ENCODE assay signal across 34 cellular contexts in the genomic region with DNA sequence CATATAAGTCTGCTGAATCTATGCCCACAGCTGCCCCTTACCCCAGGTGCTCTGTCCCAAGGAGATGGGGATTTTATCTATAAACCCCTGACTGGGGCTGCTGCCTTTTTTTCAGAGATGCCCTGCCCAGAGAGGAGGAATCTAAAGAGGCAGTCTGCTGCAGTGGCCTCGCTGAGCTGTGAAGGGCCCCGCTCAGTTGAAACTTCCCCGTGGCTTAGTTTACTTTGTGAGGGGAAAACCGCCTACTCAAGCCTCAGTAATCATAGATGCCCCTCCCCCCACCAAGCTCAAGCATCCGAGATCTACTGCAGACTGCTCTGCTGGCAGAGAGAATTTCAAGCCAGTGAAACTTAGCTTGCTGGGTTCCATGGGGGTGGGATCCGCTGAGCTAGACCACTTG. TPM values are rescaled to one million over a fixed set of nuclear protein-coding genes. Genes with fewer than 3 reads are reported as not detected.
"Had no signal": no experiment of that assay in that cellular context is flagged by ENCODE, and none has a peak within 500 bp of the region (broad histone marks: within the 10 kb centered on the region; RNA-seq: fewer than 3 reads in every experiment).

No MANE protein-coding gene starts in this region.

- H3K9me3 ChIP-seq: suprapubic skin had no signal

- H3K79me2 ChIP-seq: parathyroid adenoma had no signal

- H3K9me3 Mint-ChIP-seq: natural killer cell treated with Interleukin-12 subunit alpha and Interleukin-12 subunit beta and Interleukin-15 and Interleukin-18, amount 100 ng/mL, for 72 hours; stimulated activated naive CD8-positive, alpha-beta T cell treated with anti-CD3 and anti-CD28 coated beads, Interleukin-15, amount 100 ng/mL, for 72 hours had no signal

- H3K36me3 ChIP-seq: esophagus muscularis mucosa, gastroesophageal sphincter, heart left ventricle, lower lobe of right lung, suprapubic skin had no signal

- H3K4me1 ChIP-seq: foreskin keratinocyte, parathyroid adenoma, suprapubic skin had no signal

- H3K27ac ChIP-seq: esophagus muscularis mucosa, foreskin keratinocyte, gastroesophageal sphincter, heart left ventricle, lower lobe of right lung, parathyroid adenoma, suprapubic skin had no signal

- H3K4me3 ChIP-seq: esophagus muscularis mucosa, gastroesophageal sphincter, heart left ventricle, lower lobe of right lung, smooth muscle cell, suprapubic skin had no signal

- H3K9ac ChIP-seq: parathyroid adenoma had no signal

- ATAC-seq: foreskin keratinocyte; gastroesophageal sphincter; heart left ventricle; left colon; left ventricle myocardium superior; lower lobe of right lung; natural killer cell treated with Interleukin-12 subunit alpha and Interleukin-12 subunit beta and Interleukin-15 and Interleukin-18, amount 100 ng/mL, for 72 hours; sciatic nerve; stimulated activated naive CD8-positive, alpha-beta T cell treated with anti-CD3 and anti-CD28 coated beads, Interleukin-15, amount 100 ng/mL, for 72 hours had no signal

- DNase-seq: effector memory CD4-positive, alpha-beta T cell; foreskin keratinocyte; heart left ventricle; hippocampal formation; immature natural killer cell; islet precursor cell; kidney glomerular epithelial cell; left colon; left ventricle myocardium superior; lower lobe of right lung; stimulated activated CD4-positive, alpha-beta T cell treated with anti-CD3 and anti-CD28 coated beads, Interleukin-12 subunit alpha, Interleukin-12 subunit beta, amount 100 ng/mL, for 4 hours; stimulated activated CD4-positive, alpha-beta T cell treated with anti-CD3 and anti-CD28 coated beads, Interleukin-1b, Interleukin-23, amount 100 ng/mL, for 48 hours; stimulated activated CD4-positive, alpha-beta T cell treated with anti-CD3 and anti-CD28 coated beads, Interleukin-4, amount 100 ng/mL, for 1 hour; stimulated activated CD8-positive, alpha-beta memory T cell treated with anti-CD3 and anti-CD28 coated beads, Interleukin-4, amount 100 ng/mL, for 48 hours; stimulated activated naive CD4-positive, alpha-beta T cell; stimulated activated naive CD8-positive, alpha-beta T cell treated with anti-CD3 and anti-CD28 coated beads, Interleukin-15, amount 100 ng/mL, for 72 hours; trophoblast cell had no signal

- H3K36me3 Mint-ChIP-seq: immature natural killer cell; natural killer cell treated with Interleukin-12 subunit alpha and Interleukin-12 subunit beta and Interleukin-15 and Interleukin-18, amount 100 ng/mL, for 72 hours had no signal

- H3K27ac Mint-ChIP-seq: immature natural killer cell; natural killer cell treated with Interleukin-12 subunit alpha and Interleukin-12 subunit beta and Interleukin-15 and Interleukin-18, amount 100 ng/mL, for 72 hours; progenitor cell of endocrine pancreas; stimulated activated naive CD8-positive, alpha-beta T cell treated with anti-CD3 and anti-CD28 coated beads, Interleukin-15, amount 100 ng/mL, for 72 hours had no signal

- H3K4me3 Mint-ChIP-seq: immature natural killer cell; natural killer cell treated with Interleukin-12 subunit alpha and Interleukin-12 subunit beta and Interleukin-15 and Interleukin-18, amount 100 ng/mL, for 72 hours; neural crest cell; stimulated activated naive CD8-positive, alpha-beta T cell treated with anti-CD3 and anti-CD28 coated beads, Interleukin-15, amount 100 ng/mL, for 72 hours had no signal

- H3K4me1 Mint-ChIP-seq: neural crest cell had no signal

- H2AFZ ChIP-seq: parathyroid adenoma had no signal

- H3K4me2 ChIP-seq: smooth muscle cell had no signal

- FAIRE-seq: colon, endothelial cell of umbilical vein had no signal

RNA-seq across cellular contexts. Expression of a gene that starts 7.4 kb away (rescaled TPM):
- total RNA-seq: cerebellum; endothelial cell of umbilical vein; epithelial cell of proximal tubule; esophagus muscularis mucosa; fibroblast of lung; foreskin keratinocyte; gastroesophageal sphincter; heart left ventricle; left colon; left ventricle myocardium superior; lower lobe of right lung; mononuclear cell; natural killer cell treated with Interleukin-12 subunit alpha and Interleukin-12 subunit beta and Interleukin-15 and Interleukin-18, amount 100 ng/mL, for 72 hours; neural crest cell; osteoblast; progenitor cell of endocrine pancreas; sciatic nerve; smooth muscle cell; suprapubic skin; urinary bladder had no signal
- polyA plus RNA-seq: endothelial cell of umbilical vein, fibroblast of lung, foreskin keratinocyte, heart left ventricle, immature natural killer cell, smooth muscle cell, urinary bladder had no signal

RNA-seq across cellular contexts. Expression of a gene that starts 36.3 kb away (rescaled TPM):
- total RNA-seq: cerebellum; endothelial cell of umbilical vein; epithelial cell of proximal tubule; esophagus muscularis mucosa; fibroblast of lung; foreskin keratinocyte; heart left ventricle; left colon; left ventricle myocardium superior; lower lobe of right lung; mononuclear cell; natural killer cell treated with Interleukin-12 subunit alpha and Interleukin-12 subunit beta and Interleukin-15 and Interleukin-18, amount 100 ng/mL, for 72 hours; neural crest cell; osteoblast; progenitor cell of endocrine pancreas; sciatic nerve; smooth muscle cell; urinary bladder had no signal
- polyA plus RNA-seq: endothelial cell of umbilical vein, fibroblast of lung, foreskin keratinocyte, heart left ventricle, immature natural killer cell, smooth muscle cell, urinary bladder had no signal
